Comparison of ENCODE assay signal across 9 cellular contexts in genomic region chr1:194033646-194034045, GRCh38.
"Had no signal": no experiment of that assay in that cellular context is flagged by ENCODE, and none has a peak within 500 bp of the region (broad histone marks: within the 10 kb centered on the region; RNA-seq: fewer than 3 reads in every experiment).

No MANE protein-coding gene starts in this region.

- H3K4me3 ChIP-seq: GM23338 had no signal

- H3K4me2 ChIP-seq: GM23338 had no signal

- ATAC-seq: GM23338 had no signal

- H3K4me1 Mint-ChIP-seq: GM23338, H9 had no signal

- DNase-seq: H9, HCEC 1CT, HFFc6, IMR-90, KBM-7 had no signal

- FAIRE-seq: H1, H54, HTR-8/SVneo had no signal

- H3K4me3 Mint-ChIP-seq: GM23338, H9, HFFc6 had no signal

- H3K27ac Mint-ChIP-seq: GM23338, H9, HFFc6 had no signal
